Comparison of ENCODE assay signal across 24 cellular contexts in the genomic region with DNA sequence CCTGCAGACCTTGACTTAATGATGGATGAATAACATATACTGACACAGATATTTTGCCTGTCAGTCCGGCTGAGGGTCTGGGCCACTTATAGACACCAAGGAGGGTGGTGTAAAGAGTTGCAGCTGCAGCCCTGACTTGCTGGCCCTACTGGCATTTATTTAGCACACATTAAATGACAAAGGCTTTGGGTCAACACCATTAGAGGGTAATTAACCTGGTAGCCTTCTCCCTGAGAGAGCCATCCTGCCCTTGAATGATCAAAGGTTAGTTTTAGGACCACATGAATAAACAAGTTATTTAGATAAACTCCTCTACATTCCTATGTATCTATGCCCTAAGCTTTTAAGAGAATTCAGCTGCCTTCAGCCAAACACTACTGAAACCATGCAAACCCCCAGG.
"Had no signal": no experiment of that assay in that cellular context is flagged by ENCODE, and none has a peak within 500 bp of the region (broad histone marks: within the 10 kb centered on the region; RNA-seq: fewer than 3 reads in every experiment).

No MANE protein-coding gene starts in this region.

- H3K36me3 ChIP-seq: esophagus muscularis mucosa, gastroesophageal sphincter, heart left ventricle, lower lobe of right lung had no signal

- H3K27ac ChIP-seq: coronary artery, dorsolateral prefrontal cortex, esophagus muscularis mucosa, foreskin keratinocyte, gastroesophageal sphincter, heart left ventricle, hepatocyte, lower lobe of right lung had no signal

- H3K36me3 Mint-ChIP-seq: immature natural killer cell; mesothelial cell of epicardium; naive B cell; naive thymus-derived CD8-positive, alpha-beta T cell had no signal

- H3K27ac Mint-ChIP-seq: immature natural killer cell, mesothelial cell of epicardium, naive B cell had no signal

- ATAC-seq: foreskin keratinocyte; gastroesophageal sphincter; heart left ventricle; left colon; left lobe of liver; left ventricle myocardium superior; lower lobe of right lung; mucosa of descending colon; naive thymus-derived CD8-positive, alpha-beta T cell had no signal

- H3K27me3 ChIP-seq: esophagus muscularis mucosa, foreskin keratinocyte, gastroesophageal sphincter, heart left ventricle, hepatocyte had no signal

- H3K4me1 Mint-ChIP-seq: mesothelial cell of epicardium; naive B cell; naive thymus-derived CD8-positive, alpha-beta T cell had no signal

- H3K9me3 Mint-ChIP-seq: immature natural killer cell, naive B cell had no signal

- H3K4me3 Mint-ChIP-seq: immature natural killer cell; mesothelial cell of epicardium; naive B cell; naive thymus-derived CD8-positive, alpha-beta T cell had no signal

- H3K4me3 ChIP-seq: coronary artery, dorsolateral prefrontal cortex, esophagus muscularis mucosa, gastroesophageal sphincter, heart left ventricle, hepatocyte, lower lobe of right lung, mucosa of descending colon had no signal

- H3K9me3 ChIP-seq: esophagus muscularis mucosa, gastroesophageal sphincter, lower lobe of right lung, mucosa of descending colon had no signal

- H3K4me2 ChIP-seq: hepatocyte had no signal

- H3K4me1 ChIP-seq: esophagus muscularis mucosa, foreskin keratinocyte, gastroesophageal sphincter, heart left ventricle, lower lobe of right lung had no signal

- DNase-seq: dermis blood vessel endothelial cell; dorsolateral prefrontal cortex; effector CD4-positive, alpha-beta T cell; effector memory CD4-positive, alpha-beta T cell; foreskin keratinocyte; heart left ventricle; hypothalamus; immature natural killer cell; islet precursor cell; kidney; kidney glomerular epithelial cell; left colon; left ventricle myocardium superior; lower lobe of right lung; mesenchymal stem cell; mucosa of descending colon; naive B cell; naive thymus-derived CD8-positive, alpha-beta T cell had no signal

- H2AFZ ChIP-seq: hepatocyte had no signal

- H3K79me2 ChIP-seq: hepatocyte had no signal
